22 cellular contexts compared by ENCODE assay signal in genomic region chr1:184865831-184866230, GRCh38.
DNase-seq lines count a peak whose midpoint lies in the region; ATAC-seq and TF ChIP-seq lines count a peak whose summit lies in the region.
"Had no signal": no experiment of that assay in that cellular context is flagged by ENCODE, and none has a peak within 500 bp of the region (broad histone marks: within the 10 kb centered on the region; RNA-seq: fewer than 3 reads in every experiment).

No MANE protein-coding gene starts in this region.

- H3K4me3 ChIP-seq in fibroblast of mammary gland (ENCODE audit: control insufficient read depth, low read depth, low read length): no peak overlapping the region
- no peak overlapping the region for H3K4me3 ChIP-seq in tibial artery
- H3K4me3 ChIP-seq: BLaER1 treated with 17β-estradiol and CSF1 and Interleukin-3, amounts not matched to agents 10 nM and 100 nM; lung had no signal

- no peaks in the 10 kb centered on the region for H3K27me3 Mint-ChIP-seq in activated CD8-positive, alpha-beta memory T cell treated with anti-CD3 and anti-CD28 coated beads, Interleukin-2, amount 10 ng/mL, durations not matched to agents 7 days and 5 days
- H3K27me3 Mint-ChIP-seq in T-cell: no peaks in the 10 kb centered on the region

- no peaks in the 10 kb centered on the region for H3K27me3 ChIP-seq in tibial artery
- H3K27me3 ChIP-seq: BLaER1 treated with 17β-estradiol and CSF1 and Interleukin-3, amounts not matched to agents 10 nM and 100 nM had no signal

- TF ChIP-seq CTCF in fibroblast of mammary gland (conservative IDR thresholded peaks at IDR 0.05; ENCODE audit: control insufficient read depth, insufficient read depth, low read depth, low read length): no peak
- no peak for TF ChIP-seq CTCF in tibial artery (IDR thresholded peaks at IDR 0.05)

- no peak for DNase-seq in activated CD8-positive, alpha-beta memory T cell treated with anti-CD3 and anti-CD28 coated beads, Interleukin-2, amount 10 ng/mL, durations not matched to agents 7 days and 5 days
- DNase-seq in activated CD8-positive, alpha-beta memory T cell treated with anti-CD3 and anti-CD28 coated beads, Interleukin-2, amount 50 U/mL, for 48 hours: no peak
- DNase-seq in T-cell: no peak
- peak; percentile 70 for DNase-seq in fibroblast of mammary gland (ENCODE audit: low read depth)
- DNase-seq in tibial artery: no peak
- DNase-seq in DMS 273 treated with DMSO at 0.1 percent for 48 hours (lab: John Stamatoyannopoulos, UW): no peak
- no peak for DNase-seq in LoVo (ENCODE audit: low spot score)
- no peak for DNase-seq in H4 (ENCODE audit: low spot score)
- DNase-seq: activated CD4-positive, alpha-beta T cell treated with anti-CD3 and anti-CD28 coated beads, Interleukin-2, amount 50 U/mL, for 48 hours; foreskin melanocyte; GF-D8; hippocampal formation; NCI-H1417; NCI-H526; nucleus accumbens; stimulated activated CD4-positive, alpha-beta T cell treated with anti-CD3 and anti-CD28 coated beads, Interleukin-4, amount 100 ng/mL, for 4 hours; substantia nigra had no signal

- peak overlapping the region; percentile 1 to 7 for H3K27ac ChIP-seq in tibial artery
- H3K27ac ChIP-seq: VCaP had no signal

- H3K36me3 Mint-ChIP-seq in activated CD8-positive, alpha-beta memory T cell treated with anti-CD3 and anti-CD28 coated beads, Interleukin-2, amount 10 ng/mL, durations not matched to agents 7 days and 5 days: peaks cover 51% of the 10 kb centered on the region
- peaks cover 16% of the 10 kb centered on the region for H3K36me3 Mint-ChIP-seq in T-cell
- H3K36me3 Mint-ChIP-seq: brain had no signal

- peaks cover 2% of the 10 kb centered on the region for H3K9me3 Mint-ChIP-seq in activated CD8-positive, alpha-beta memory T cell treated with anti-CD3 and anti-CD28 coated beads, Interleukin-2, amount 10 ng/mL, durations not matched to agents 7 days and 5 days (ENCODE audit: low read depth)
- no peaks in the 10 kb centered on the region for H3K9me3 Mint-ChIP-seq in T-cell

- H3K4me1 ChIP-seq in tibial artery: peaks cover 0 to 24% (median 13%) of the 10 kb centered on the region in 4 donors

- POLR2A ChIA-PET in T-cell (lab: Charles Lee): interaction anchor here in 1 of 2 donors (0.5 to 1.5 kb wide), 3 partner anchors 12 to 26 kb away, joined by 3 to 5 read pairs (median 3); no protein-coding TSS in a partner anchor

- peak overlapping the region; percentile 93 for H3K27ac Mint-ChIP-seq in activated CD8-positive, alpha-beta memory T cell treated with anti-CD3 and anti-CD28 coated beads, Interleukin-2, amount 10 ng/mL, durations not matched to agents 7 days and 5 days
- peak overlapping the region; percentile 72 to 91 for H3K27ac Mint-ChIP-seq in T-cell

- no peaks in the 10 kb centered on the region for H3K36me3 ChIP-seq in tibial artery
- H3K36me3 ChIP-seq: BLaER1 treated with 17β-estradiol and CSF1 and Interleukin-3, amounts not matched to agents 10 nM and 100 nM had no signal

- H3K4me3 Mint-ChIP-seq in activated CD8-positive, alpha-beta memory T cell treated with anti-CD3 and anti-CD28 coated beads, Interleukin-2, amount 10 ng/mL, durations not matched to agents 7 days and 5 days: no peak overlapping the region
- H3K4me3 Mint-ChIP-seq in T-cell: no peak overlapping the region
- H3K4me3 Mint-ChIP-seq: activated T-helper 1 cell treated with anti-CD3 and anti-CD28 coated beads, Interleukin-12 subunit alpha, Interleukin-12 subunit beta, Interleukin-2, Interleukin-4 antibody, amounts not matched to agents 30 ng/mL and 10 ng/mL and 1 ng/mL, durations not matched to agents 14 hours and 24 hours and 36 hours; brain had no signal

- no peaks in the 10 kb centered on the region for H3K9me3 ChIP-seq in tibial artery

- intact Hi-C loops in tibial artery (cut with DNase I; ENCODE audit: low total_unique reads): no loop called here

- ATAC-seq in activated CD8-positive, alpha-beta memory T cell treated with anti-CD3 and anti-CD28 coated beads, Interleukin-2, amount 10 ng/mL, durations not matched to agents 7 days and 5 days: no peak
- ATAC-seq in T-cell (replicated peaks in 1 of 4): no peak

- H3K4me1 Mint-ChIP-seq in activated CD8-positive, alpha-beta memory T cell treated with anti-CD3 and anti-CD28 coated beads, Interleukin-2, amount 10 ng/mL, durations not matched to agents 7 days and 5 days: peaks cover 61% of the 10 kb centered on the region
- peaks cover 26 to 50% (median 49%) of the 10 kb centered on the region in 3 donors for H3K4me1 Mint-ChIP-seq in T-cell
- H3K4me1 Mint-ChIP-seq: brain had no signal

- CTCF ChIA-PET in activated CD8-positive, alpha-beta memory T cell treated with anti-CD3 and anti-CD28 coated beads, Interleukin-2, amount 10 ng/mL, durations not matched to agents 7 days and 5 days (lab: Charles Lee): interaction anchor here (0.5 to 2.9 kb wide), 4 partner anchors 22 to 686 kb away, joined by 3 to 18 read pairs (median 4); no protein-coding TSS in a partner anchor
- CTCF ChIA-PET in T-cell (lab: Charles Lee): interaction anchor here (0.8 to 1.1 kb wide), 3 partner anchors 29 to 87 kb away, joined by 3 to 4 read pairs (median 4); no protein-coding TSS in a partner anchor
